ENCODE assay signal across 1 cellular context in the genomic region with DNA sequence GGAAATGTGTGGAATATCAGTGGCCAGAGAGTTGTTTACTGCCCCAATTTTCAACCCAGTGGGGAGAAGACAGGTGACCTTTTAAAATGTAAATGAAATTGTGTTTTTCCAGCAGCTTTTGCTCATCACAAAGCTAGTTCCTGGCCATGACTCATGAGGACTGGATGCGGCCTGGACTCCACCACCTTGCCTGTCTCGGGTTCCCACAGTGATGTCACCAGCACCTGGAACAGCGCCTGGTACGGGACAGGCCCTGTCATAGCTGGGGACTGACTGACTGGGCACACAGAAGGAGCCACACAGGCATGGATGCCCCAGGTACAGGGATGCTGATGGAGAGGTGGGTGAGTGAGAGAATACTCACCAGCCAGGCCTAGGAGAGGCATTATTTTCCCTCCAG.
TF ChIP-seq lines count a peak whose summit lies in the region.

No MANE protein-coding gene starts in this region.

TF ChIP-seq in SK-N-SH, 30 proteins besides CTCF, POLR2A, EP300 and RAD21 (continued from another document):
- TF ChIP-seq CHD2 (IDR thresholded peaks at IDR 0.05; ENCODE audit: low read length, partially characterized antibody) (no peak), NFIC (IDR thresholded peaks at IDR 0.05; ENCODE audit: borderline replicate concordance) (no peak), TEAD4 (IDR thresholded peaks at IDR 0.05; ENCODE audit: borderline replicate concordance, insufficient read depth) (no peak), RCOR1 (IDR thresholded peaks at IDR 0.05; ENCODE audit: low read length) (no peak), FOXJ3 (CRISPR knock-in tag; IDR thresholded peaks at IDR 0.05) (no peak), MEF2A (IDR thresholded peaks at IDR 0.05; ENCODE audit: borderline replicate concordance, low read depth) (no peak), FOXM1 (IDR thresholded peaks at IDR 0.05; ENCODE audit: low read depth) (no peak), YY1 (IDR thresholded peaks at IDR 0.05; ENCODE audit: low read depth) (no peak), EZH2phosphoT487 (IDR thresholded peaks at IDR 0.05; ENCODE audit: borderline replicate concordance, low read depth) (no peak), SMC3 (IDR thresholded peaks at IDR 0.05; ENCODE audit: low read depth, low read length) (no peak), JUND (IDR thresholded peaks at IDR 0.05) (no peak), NRF1 (IDR thresholded peaks at IDR 0.05; ENCODE audit: low read depth, low read length) (no peak), SIN3A (IDR thresholded peaks at IDR 0.05; ENCODE audit: borderline replicate concordance, low read depth, low read length) (no peak)
- TF ChIP-seq, protein P1, sequence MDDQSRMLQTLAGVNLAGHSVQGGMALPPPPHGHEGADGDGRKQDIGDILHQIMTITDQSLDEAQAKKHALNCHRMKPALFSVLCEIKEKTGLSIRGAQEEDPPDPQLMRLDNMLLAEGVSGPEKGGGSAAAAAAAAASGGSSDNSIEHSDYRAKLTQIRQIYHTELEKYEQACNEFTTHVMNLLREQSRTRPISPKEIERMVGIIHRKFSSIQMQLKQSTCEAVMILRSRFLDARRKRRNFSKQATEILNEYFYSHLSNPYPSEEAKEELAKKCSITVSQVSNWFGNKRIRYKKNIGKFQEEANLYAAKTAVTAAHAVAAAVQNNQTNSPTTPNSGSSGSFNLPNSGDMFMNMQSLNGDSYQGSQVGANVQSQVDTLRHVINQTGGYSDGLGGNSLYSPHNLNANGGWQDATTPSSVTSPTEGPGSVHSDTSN (IDR thresholded peaks at IDR 0.05) = no peak
TF ChIP-seq in SK-N-SH: peak in this region for 0.
